Comparison of ENCODE assay signal across 8 cellular contexts in genomic region chr2:47072018-47072691, GRCh38.
DNase-seq lines count a peak whose midpoint lies in the region; ATAC-seq and TF ChIP-seq lines count a peak whose summit lies in the region.

No MANE protein-coding gene starts in this region.

- peaks cover 34% of the 10 kb centered on the region for H3K27me3 Mint-ChIP-seq in GM23338 (ENCODE audit: insufficient read depth, low read depth, poor library complexity)
- H3K27me3 Mint-ChIP-seq in nephron (ENCODE audit: low read depth): no peaks in the 10 kb centered on the region

- no peak overlapping the region for H3K4me3 ChIP-seq in GM23338
- no peak overlapping the region for H3K4me3 ChIP-seq in Peyer's patch
- H3K4me3 ChIP-seq in esophagus squamous epithelium: no peak overlapping the region

- no peaks in the 10 kb centered on the region for H3K9me3 ChIP-seq in Peyer's patch
- H3K9me3 ChIP-seq in esophagus squamous epithelium: no peaks in the 10 kb centered on the region

- H3K27ac Mint-ChIP-seq in GM23338 (peak overlapping the region; percentile 72), nephron (peak overlapping the region; percentile 87 to 97 (median 90))

- peaks cover 6% of the 10 kb centered on the region; the same call in 1 of the 2 replicates for H3K9me2 ChIP-seq in GM23338 (ENCODE audit: insufficient read depth)

- no peak for TF ChIP-seq CTCF in GM23338 (conservative IDR thresholded peaks at IDR 0.05; ENCODE audit: low read depth in 2 of 2)
- peak in 2 of 6 experiments; percentile 4 to 5 for TF ChIP-seq CTCF in Peyer's patch (IDR thresholded peaks at IDR 0.05)
- TF ChIP-seq CTCF in esophagus squamous epithelium (IDR thresholded peaks at IDR 0.05): peak in 2 of 6 experiments; percentile 4 to 19
- no peak for TF ChIP-seq CTCF in nephron (IDR thresholded peaks at IDR 0.05; ENCODE audit: unreplicated experiment in 3 of 3)
- TF ChIP-seq CTCF in GM20000 (IDR thresholded peaks at IDR 0.05; ENCODE audit: extremely low read depth, missing control alignments): no peak

- ATAC-seq in GM23338 (peak; percentile 5; the same call in 1 of the 3 replicates), HG02938 (IDR thresholded peaks at IDR 0.05; ENCODE audit: unreplicated experiment) (no peak), HG03565 (IDR thresholded peaks at IDR 0.05; ENCODE audit: unreplicated experiment) (no peak)

- no peak overlapping the region for H3K4me3 Mint-ChIP-seq in GM23338
- peak overlapping the region in 2 of 3 experiments; percentile 23 to 46 for H3K4me3 Mint-ChIP-seq in nephron

- no peaks in the 10 kb centered on the region for H3K9me3 Mint-ChIP-seq in GM23338
- H3K9me3 Mint-ChIP-seq in nephron: no peaks in the 10 kb centered on the region

- TF ChIP-seq POLR2A in Peyer's patch (IDR thresholded peaks at IDR 0.05): no peak
- peak in 1 of 4 donors; percentile 14 for TF ChIP-seq POLR2A in esophagus squamous epithelium (IDR thresholded peaks at IDR 0.05)

- no peak overlapping the region for H2AFZ ChIP-seq in GM23338

- intact Hi-C loops in esophagus squamous epithelium (cut with DNase I): no loop called here

- H3K27me3 ChIP-seq in GM23338 (ENCODE audit: insufficient read depth): no peaks in the 10 kb centered on the region
- H3K27me3 ChIP-seq in Peyer's patch: no peaks in the 10 kb centered on the region
- no peaks in the 10 kb centered on the region for H3K27me3 ChIP-seq in esophagus squamous epithelium

- no peaks in the 10 kb centered on the region; the same call in 2 of the 3 replicates for H3K36me3 Mint-ChIP-seq in GM23338 (ENCODE audit: low read depth)
- peaks cover 7% of the 10 kb centered on the region for H3K36me3 Mint-ChIP-seq in nephron (ENCODE audit: low read depth)

- no peak overlapping the region; the same call in 1 of the 2 replicates for H3K4me2 ChIP-seq in GM23338

- DNase-seq in GM23338 (ENCODE audit: low spot score) (peak; percentile 70), Peyer's patch (peak in 1 of 3 donors; percentile 73), esophagus squamous epithelium (lab: John Stamatoyannopoulos, UW) (no peak), GM20000 (ENCODE audit: low spot score) (no peak), NCI-H526 treated with DMSO at 0.1 percent for 48 hours (lab: John Stamatoyannopoulos, UW) (no peak)

- WGBS in esophagus squamous epithelium, 2 donors: 50 to 79% methylated on average over 11 to 12 of the region's 28 CpGs

- no peaks in the 10 kb centered on the region for H4K20me1 ChIP-seq in GM23338 (replicated peaks; ENCODE audit: insufficient read depth)

- peaks cover 50% of the 10 kb centered on the region for H3K4me1 Mint-ChIP-seq in GM23338
- H3K4me1 Mint-ChIP-seq in nephron: peaks cover 67% of the 10 kb centered on the region

- H3K79me2 ChIP-seq in GM23338 (replicated peaks; ENCODE audit: insufficient read depth): no peaks in the 10 kb centered on the region; the same call in 1 of the 2 replicates

- H3K4me1 ChIP-seq in GM23338 (ENCODE audit: insufficient read depth) (peaks cover 30% of the 10 kb centered on the region), Peyer's patch (peaks cover 17 to 68% (median 38%) of the 10 kb centered on the region in 4 donors), esophagus squamous epithelium (peaks cover 55 to 89% (median 68%) of the 10 kb centered on the region in 3 donors)

- H3K27ac ChIP-seq in GM23338 (ENCODE audit: low read depth) (peak overlapping the region; percentile 59), Peyer's patch (peak overlapping the region; percentile 67 to 91 (median 78)), esophagus squamous epithelium (peak overlapping the region; percentile 76 to 94 (median 90))

- H3K36me3 ChIP-seq in GM23338 (ENCODE audit: insufficient read depth) (no peaks in the 10 kb centered on the region), Peyer's patch (peaks cover 0 to under 1% (median 0%) of the 10 kb centered on the region in 3 donors), esophagus squamous epithelium (peaks cover 0 to 53% (median 0%) of the 10 kb centered on the region in 3 donors)

- no peaks in the 10 kb centered on the region; the same call in 1 of the 2 replicates for H3F3A ChIP-seq in GM23338 (replicated peaks; ENCODE audit: low read depth)

TF ChIP-seq in GM23338, 12 proteins besides CTCF, POLR2A, EP300 and RAD21 (continues in another document):
- TF ChIP-seq ZNF462 (CRISPR knock-in tag; IDR thresholded peaks at IDR 0.05) (no peak), EZH2phosphoT487 (IDR thresholded peaks at IDR 0.05; ENCODE audit: unreplicated experiment) (no peak), CREB1 (CRISPR knock-in tag; IDR thresholded peaks at IDR 0.05; ENCODE audit: low read depth) (no peak), STAT1 (IDR thresholded peaks at IDR 0.05; ENCODE audit: unreplicated experiment) (no peak), ZNF331 (CRISPR knock-in tag; IDR thresholded peaks at IDR 0.05; ENCODE audit: low read depth) (no peak), EZH2 (IDR thresholded peaks at IDR 0.05; ENCODE audit: low read depth, unreplicated experiment) (no peak), POLR2AphosphoS5 (IDR thresholded peaks at IDR 0.05; ENCODE audit: low read depth) (no peak), ZNF114 (CRISPR knock-in tag; IDR thresholded peaks at IDR 0.05) (no peak)
